ENCODE assay signal across 1 cellular context in the genomic region with DNA sequence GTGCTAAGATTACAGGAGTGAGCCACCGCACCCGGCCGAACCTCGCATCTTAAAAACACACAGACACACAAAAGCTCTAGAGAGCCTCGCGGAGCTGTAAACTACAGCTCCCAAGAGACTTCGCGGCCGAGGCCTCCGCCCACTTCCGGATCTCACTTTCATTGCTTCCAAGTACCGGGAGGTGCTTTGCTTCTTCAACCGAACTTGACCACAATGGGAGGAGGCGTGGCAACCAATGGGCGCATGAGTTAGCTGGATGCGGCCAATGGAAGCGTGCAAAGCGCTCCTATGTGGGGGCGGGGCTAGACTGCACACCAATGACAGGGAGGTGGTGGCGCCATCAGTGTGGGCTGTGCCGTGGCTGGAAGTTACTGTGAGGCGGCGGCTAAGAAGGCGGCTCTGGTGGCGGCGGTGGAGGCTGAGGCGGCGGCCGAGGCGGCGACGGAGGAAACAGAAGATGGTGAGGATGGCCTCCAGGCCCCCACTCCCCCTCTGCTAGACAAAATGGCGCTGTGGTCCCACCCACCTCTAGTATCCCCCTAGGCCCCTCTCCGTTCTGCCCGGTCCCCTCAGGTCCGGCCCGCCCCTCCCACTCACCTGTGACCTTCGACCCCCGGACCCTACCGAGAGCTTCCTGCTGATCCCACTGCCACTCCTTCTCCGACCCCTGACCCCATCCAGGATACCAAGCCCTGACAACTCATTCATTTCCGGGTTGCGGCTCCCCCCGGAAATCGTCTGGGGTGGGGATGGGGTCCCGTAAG.
TF ChIP-seq lines count a peak whose summit lies in the region.

A gene (plus strand): TSS at position 366 of the 764 bp plus-strand sequence. CDS start 92 bp downstream, at position 458.

TF ChIP-seq in K562, 482 proteins besides CTCF, POLR2A, EP300 and RAD21 (continued from another document and continues in another):
- TF ChIP-seq, protein P1, sequence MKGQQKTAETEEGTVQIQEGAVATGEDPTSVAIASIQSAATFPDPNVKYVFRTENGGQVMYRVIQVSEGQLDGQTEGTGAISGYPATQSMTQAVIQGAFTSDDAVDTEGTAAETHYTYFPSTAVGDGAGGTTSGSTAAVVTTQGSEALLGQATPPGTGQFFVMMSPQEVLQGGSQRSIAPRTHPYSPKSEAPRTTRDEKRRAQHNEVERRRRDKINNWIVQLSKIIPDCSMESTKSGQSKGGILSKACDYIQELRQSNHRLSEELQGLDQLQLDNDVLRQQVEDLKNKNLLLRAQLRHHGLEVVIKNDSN (CRISPR knock-in tag; IDR thresholded peaks at IDR 0.05), result 0 out of 2 replicates have a peak, but pooled peaks have one; percentile 5
- TF ChIP-seq NR2C1 (IDR thresholded peaks at IDR 0.05) (peak; percentile 99), NR2C1 (tag; IDR thresholded peaks at IDR 0.05) (peak; percentile 99), CHD1 (IDR thresholded peaks at IDR 0.05; ENCODE audit: low read length) (peak; percentile 87), HSF4 (CRISPR knock-in tag; IDR thresholded peaks at IDR 0.05; ENCODE audit: borderline replicate concordance) (no peak), SREBF2 (CRISPR knock-in tag; IDR thresholded peaks at IDR 0.05) (no peak), CREM (IDR thresholded peaks at IDR 0.05; ENCODE audit: low read depth) (peak; percentile 85), CTBP1 (IDR thresholded peaks at IDR 0.05; ENCODE audit: borderline replicate concordance) (peak; percentile 50; the same call in 1 of the 2 replicates), SIN3B (IDR thresholded peaks at IDR 0.05; ENCODE audit: low read depth) (peak; percentile 81; the same call in 1 of the 2 replicates), POLR2G (IDR thresholded peaks at IDR 0.05; ENCODE audit: low read depth, low read length) (peak; percentile 83), PYGO2 (tag; IDR thresholded peaks at IDR 0.05) (no peak), ADNP (tag; IDR thresholded peaks at IDR 0.05) (peak; percentile 95; the same call in 1 of the 2 replicates), HDAC3 (IDR thresholded peaks at IDR 0.05; ENCODE audit: borderline replicate concordance, partially characterized antibody) (no peak), YBX1 (IDR thresholded peaks at IDR 0.05) (no peak), ETV1 (tag; conservative IDR thresholded peaks at IDR 0.05; ENCODE audit: low read depth) (peak; percentile 64), PTTG1 (tag; IDR thresholded peaks at IDR 0.05; ENCODE audit: low read depth) (no peak), POU5F1 (IDR thresholded peaks at IDR 0.05; ENCODE audit: borderline replicate concordance, low read depth, low read length, partially characterized antibody) (no peak), NR4A1 (CRISPR knock-in tag; IDR thresholded peaks at IDR 0.05) (0 out of 2 replicates have a peak, but pooled peaks have one; percentile 25), NR4A1 (tag; IDR thresholded peaks at IDR 0.05) (no peak), MBD2 (IDR thresholded peaks at IDR 0.05; ENCODE audit: borderline replicate concordance, low read depth) (peak; percentile 100), NFYB (IDR thresholded peaks at IDR 0.05; ENCODE audit: extremely low read depth, insufficient read length) (peak; percentile 96), SIX5 (IDR thresholded peaks at IDR 0.05; ENCODE audit: borderline replicate concordance in 1 of 2, insufficient read depth in 1 of 2, low read depth in 1 of 2, low read length in 2 of 2) (peak; percentile 80 to 84), NFE2 (IDR thresholded peaks at IDR 0.05; ENCODE audit: low read depth) (0 out of 2 replicates have a peak, but pooled peaks have one; percentile 1), ZNF263 (CRISPR knock-in tag; IDR thresholded peaks at IDR 0.05; ENCODE audit: borderline replicate concordance) (no peak)
- TF ChIP-seq, protein P2, sequence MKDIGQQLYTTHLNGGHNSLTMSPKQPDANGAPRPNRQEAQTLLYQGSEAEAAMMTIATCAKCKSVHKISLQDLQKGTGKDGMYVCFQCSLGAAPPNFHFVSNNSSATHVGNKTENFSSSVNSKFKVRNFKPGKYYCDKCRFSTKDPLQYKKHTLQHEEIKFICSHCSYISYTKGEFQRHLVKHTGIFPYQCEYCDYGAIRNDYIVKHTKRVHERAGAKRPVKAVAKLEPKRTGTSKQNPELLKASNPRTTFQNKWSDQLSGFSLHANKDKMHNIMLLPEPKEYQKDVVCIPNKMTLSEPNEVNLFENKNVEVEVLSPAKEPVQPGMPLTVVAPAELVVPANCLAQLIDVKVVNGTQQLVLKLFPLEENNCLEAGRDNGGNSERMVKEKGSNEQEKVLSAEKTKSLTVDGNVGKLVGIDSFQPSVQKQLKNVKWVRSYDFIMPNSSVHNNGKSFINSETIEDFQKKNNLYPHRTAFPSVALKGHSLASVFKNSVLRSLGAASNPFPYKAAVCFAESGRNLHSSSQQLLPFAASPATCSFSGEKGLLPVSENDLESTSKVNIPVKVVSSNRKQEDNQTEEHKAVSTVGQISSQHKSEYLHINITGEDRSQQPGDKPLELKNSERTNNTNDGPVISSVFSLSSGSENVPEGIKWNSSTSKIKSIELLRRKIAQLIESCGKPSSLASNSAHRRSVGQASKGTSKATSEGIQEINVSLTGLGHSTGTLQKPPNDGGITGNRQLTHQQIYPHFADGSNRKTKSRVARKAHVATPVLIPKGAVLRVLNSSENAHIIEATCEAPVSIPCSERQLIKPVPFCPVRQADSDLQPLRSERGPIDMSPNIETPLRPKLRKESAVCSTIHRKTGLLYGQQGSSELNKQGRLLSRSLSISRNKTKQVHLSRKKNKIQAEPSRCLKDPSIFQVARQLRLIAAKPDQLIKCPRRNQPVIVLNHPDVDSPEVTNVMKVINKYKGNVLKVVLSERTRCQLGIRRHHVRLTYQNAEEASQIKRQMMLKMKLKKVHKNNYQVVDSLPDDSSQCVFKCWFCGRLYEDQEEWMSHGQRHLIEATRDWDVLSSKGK (CRISPR knock-in tag; IDR thresholded peaks at IDR 0.05), result no peak
- TF ChIP-seq, protein P3, sequence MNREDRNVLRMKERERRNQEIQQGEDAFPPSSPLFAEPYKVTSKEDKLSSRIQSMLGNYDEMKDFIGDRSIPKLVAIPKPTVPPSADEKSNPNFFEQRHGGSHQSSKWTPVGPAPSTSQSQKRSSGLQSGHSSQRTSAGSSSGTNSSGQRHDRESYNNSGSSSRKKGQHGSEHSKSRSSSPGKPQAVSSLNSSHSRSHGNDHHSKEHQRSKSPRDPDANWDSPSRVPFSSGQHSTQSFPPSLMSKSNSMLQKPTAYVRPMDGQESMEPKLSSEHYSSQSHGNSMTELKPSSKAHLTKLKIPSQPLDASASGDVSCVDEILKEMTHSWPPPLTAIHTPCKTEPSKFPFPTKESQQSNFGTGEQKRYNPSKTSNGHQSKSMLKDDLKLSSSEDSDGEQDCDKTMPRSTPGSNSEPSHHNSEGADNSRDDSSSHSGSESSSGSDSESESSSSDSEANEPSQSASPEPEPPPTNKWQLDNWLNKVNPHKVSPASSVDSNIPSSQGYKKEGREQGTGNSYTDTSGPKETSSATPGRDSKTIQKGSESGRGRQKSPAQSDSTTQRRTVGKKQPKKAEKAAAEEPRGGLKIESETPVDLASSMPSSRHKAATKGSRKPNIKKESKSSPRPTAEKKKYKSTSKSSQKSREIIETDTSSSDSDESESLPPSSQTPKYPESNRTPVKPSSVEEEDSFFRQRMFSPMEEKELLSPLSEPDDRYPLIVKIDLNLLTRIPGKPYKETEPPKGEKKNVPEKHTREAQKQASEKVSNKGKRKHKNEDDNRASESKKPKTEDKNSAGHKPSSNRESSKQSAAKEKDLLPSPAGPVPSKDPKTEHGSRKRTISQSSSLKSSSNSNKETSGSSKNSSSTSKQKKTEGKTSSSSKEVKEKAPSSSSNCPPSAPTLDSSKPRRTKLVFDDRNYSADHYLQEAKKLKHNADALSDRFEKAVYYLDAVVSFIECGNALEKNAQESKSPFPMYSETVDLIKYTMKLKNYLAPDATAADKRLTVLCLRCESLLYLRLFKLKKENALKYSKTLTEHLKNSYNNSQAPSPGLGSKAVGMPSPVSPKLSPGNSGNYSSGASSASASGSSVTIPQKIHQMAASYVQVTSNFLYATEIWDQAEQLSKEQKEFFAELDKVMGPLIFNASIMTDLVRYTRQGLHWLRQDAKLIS (CRISPR knock-in tag; IDR thresholded peaks at IDR 0.05), result peak; percentile 57; the same call in 1 of the 2 replicates
- TF ChIP-seq, protein P4, sequence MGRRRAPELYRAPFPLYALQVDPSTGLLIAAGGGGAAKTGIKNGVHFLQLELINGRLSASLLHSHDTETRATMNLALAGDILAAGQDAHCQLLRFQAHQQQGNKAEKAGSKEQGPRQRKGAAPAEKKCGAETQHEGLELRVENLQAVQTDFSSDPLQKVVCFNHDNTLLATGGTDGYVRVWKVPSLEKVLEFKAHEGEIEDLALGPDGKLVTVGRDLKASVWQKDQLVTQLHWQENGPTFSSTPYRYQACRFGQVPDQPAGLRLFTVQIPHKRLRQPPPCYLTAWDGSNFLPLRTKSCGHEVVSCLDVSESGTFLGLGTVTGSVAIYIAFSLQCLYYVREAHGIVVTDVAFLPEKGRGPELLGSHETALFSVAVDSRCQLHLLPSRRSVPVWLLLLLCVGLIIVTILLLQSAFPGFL (CRISPR knock-in tag; IDR thresholded peaks at IDR 0.05), result no peak
- TF ChIP-seq, protein P5, sequence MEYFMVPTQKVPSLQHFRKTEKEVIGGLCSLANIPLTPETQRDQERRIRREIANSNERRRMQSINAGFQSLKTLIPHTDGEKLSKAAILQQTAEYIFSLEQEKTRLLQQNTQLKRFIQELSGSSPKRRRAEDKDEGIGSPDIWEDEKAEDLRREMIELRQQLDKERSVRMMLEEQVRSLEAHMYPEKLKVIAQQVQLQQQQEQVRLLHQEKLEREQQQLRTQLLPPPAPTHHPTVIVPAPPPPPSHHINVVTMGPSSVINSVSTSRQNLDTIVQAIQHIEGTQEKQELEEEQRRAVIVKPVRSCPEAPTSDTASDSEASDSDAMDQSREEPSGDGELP (CRISPR knock-in tag; IDR thresholded peaks at IDR 0.05; ENCODE audit: borderline replicate concordance), result peak; percentile 82
- TF ChIP-seq, protein P6, sequence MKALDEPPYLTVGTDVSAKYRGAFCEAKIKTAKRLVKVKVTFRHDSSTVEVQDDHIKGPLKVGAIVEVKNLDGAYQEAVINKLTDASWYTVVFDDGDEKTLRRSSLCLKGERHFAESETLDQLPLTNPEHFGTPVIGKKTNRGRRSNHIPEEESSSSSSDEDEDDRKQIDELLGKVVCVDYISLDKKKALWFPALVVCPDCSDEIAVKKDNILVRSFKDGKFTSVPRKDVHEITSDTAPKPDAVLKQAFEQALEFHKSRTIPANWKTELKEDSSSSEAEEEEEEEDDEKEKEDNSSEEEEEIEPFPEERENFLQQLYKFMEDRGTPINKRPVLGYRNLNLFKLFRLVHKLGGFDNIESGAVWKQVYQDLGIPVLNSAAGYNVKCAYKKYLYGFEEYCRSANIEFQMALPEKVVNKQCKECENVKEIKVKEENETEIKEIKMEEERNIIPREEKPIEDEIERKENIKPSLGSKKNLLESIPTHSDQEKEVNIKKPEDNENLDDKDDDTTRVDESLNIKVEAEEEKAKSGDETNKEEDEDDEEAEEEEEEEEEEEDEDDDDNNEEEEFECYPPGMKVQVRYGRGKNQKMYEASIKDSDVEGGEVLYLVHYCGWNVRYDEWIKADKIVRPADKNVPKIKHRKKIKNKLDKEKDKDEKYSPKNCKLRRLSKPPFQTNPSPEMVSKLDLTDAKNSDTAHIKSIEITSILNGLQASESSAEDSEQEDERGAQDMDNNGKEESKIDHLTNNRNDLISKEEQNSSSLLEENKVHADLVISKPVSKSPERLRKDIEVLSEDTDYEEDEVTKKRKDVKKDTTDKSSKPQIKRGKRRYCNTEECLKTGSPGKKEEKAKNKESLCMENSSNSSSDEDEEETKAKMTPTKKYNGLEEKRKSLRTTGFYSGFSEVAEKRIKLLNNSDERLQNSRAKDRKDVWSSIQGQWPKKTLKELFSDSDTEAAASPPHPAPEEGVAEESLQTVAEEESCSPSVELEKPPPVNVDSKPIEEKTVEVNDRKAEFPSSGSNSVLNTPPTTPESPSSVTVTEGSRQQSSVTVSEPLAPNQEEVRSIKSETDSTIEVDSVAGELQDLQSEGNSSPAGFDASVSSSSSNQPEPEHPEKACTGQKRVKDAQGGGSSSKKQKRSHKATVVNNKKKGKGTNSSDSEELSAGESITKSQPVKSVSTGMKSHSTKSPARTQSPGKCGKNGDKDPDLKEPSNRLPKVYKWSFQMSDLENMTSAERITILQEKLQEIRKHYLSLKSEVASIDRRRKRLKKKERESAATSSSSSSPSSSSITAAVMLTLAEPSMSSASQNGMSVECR (CRISPR knock-in tag; IDR thresholded peaks at IDR 0.05), result peak; percentile 84
- TF ChIP-seq, protein P7, sequence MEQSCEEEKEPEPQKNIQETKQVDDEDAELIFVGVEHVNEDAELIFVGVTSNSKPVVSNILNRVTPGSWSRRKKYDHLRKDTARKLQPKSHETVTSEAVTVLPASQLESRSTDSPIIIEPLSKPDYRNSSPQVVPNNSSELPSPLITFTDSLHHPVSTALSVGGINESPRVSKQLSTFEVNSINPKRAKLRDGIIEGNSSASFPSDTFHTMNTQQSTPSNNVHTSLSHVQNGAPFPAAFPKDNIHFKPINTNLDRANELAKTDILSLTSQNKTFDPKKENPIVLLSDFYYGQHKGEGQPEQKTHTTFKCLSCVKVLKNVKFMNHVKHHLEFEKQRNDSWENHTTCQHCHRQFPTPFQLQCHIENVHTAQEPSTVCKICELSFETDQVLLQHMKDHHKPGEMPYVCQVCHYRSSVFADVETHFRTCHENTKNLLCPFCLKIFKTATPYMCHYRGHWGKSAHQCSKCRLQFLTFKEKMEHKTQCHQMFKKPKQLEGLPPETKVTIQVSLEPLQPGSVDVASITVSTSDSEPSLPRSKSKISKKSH (CRISPR knock-in tag; IDR thresholded peaks at IDR 0.05), result no peak
- TF ChIP-seq, protein P8, sequence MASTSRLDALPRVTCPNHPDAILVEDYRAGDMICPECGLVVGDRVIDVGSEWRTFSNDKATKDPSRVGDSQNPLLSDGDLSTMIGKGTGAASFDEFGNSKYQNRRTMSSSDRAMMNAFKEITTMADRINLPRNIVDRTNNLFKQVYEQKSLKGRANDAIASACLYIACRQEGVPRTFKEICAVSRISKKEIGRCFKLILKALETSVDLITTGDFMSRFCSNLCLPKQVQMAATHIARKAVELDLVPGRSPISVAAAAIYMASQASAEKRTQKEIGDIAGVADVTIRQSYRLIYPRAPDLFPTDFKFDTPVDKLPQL (IDR thresholded peaks at IDR 0.05; ENCODE audit: extremely low read depth, insufficient read length), result no peak
- TF ChIP-seq, protein P9, sequence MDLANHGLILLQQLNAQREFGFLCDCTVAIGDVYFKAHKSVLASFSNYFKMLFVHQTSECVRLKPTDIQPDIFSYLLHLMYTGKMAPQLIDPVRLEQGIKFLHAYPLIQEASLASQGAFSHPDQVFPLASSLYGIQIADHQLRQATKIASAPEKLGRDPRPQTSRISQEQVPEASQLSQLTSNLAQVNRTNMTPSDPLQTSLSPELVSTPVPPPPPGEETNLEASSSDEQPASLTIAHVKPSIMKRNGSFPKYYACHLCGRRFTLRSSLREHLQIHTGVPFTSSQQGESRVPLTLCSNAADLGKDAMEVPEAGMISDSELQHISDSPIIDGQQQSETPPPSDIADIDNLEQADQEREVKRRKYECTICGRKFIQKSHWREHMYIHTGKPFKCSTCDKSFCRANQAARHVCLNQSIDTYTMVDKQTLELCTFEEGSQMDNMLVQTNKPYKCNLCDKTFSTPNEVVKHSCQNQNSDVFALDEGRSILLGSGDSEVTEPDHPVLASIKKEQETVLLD (IDR thresholded peaks at IDR 0.05), result 0 out of 2 replicates have a peak, but pooled peaks have one; percentile 56
- TF ChIP-seq, protein P10, sequence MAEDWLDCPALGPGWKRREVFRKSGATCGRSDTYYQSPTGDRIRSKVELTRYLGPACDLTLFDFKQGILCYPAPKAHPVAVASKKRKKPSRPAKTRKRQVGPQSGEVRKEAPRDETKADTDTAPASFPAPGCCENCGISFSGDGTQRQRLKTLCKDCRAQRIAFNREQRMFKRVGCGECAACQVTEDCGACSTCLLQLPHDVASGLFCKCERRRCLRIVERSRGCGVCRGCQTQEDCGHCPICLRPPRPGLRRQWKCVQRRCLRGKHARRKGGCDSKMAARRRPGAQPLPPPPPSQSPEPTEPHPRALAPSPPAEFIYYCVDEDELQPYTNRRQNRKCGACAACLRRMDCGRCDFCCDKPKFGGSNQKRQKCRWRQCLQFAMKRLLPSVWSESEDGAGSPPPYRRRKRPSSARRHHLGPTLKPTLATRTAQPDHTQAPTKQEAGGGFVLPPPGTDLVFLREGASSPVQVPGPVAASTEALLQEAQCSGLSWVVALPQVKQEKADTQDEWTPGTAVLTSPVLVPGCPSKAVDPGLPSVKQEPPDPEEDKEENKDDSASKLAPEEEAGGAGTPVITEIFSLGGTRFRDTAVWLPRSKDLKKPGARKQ (CRISPR knock-in tag; IDR thresholded peaks at IDR 0.05), result no peak
